ENCODE assay signal across 17 cellular contexts in genomic region chr6:60671369-60671768, GRCh38.
DNase-seq lines count a peak whose midpoint lies in the region; ATAC-seq and TF ChIP-seq lines count a peak whose summit lies in the region.
"Had no signal": no experiment of that assay in that cellular context is flagged by ENCODE, and none has a peak within 500 bp of the region (broad histone marks: within the 10 kb centered on the region; RNA-seq: fewer than 3 reads in every experiment).

No MANE protein-coding gene starts in this region.

- H3K27ac Mint-ChIP-seq in WTC11 (peak overlapping the region; percentile 55; the same call in 1 of the 2 replicates), endothelial cell (ENCODE audit: unreplicated experiment) (no peak overlapping the region)
- H3K27ac Mint-ChIP-seq: CD4-positive, alpha-beta T cell had no signal

- intact Hi-C loops in thyroid gland (cut with DNase I), result no loop called here
- intact Hi-C loops in left colon (cut with DNase I, micrococcal nuclease), result no loop called here
- intact Hi-C loops in posterior vena cava (cut with DNase I), result no loop called here

- peaks cover 25% of the 10 kb centered on the region for H3K9me3 ChIP-seq in HUES6 (ENCODE audit: control insufficient read depth, insufficient read depth, low read depth, low read length)
- H3K9me3 ChIP-seq in thyroid gland, result no peaks in the 10 kb centered on the region
- H3K9me3 ChIP-seq: Caco-2, HAP-1 had no signal

- H3K27me3 ChIP-seq in HUES6 (ENCODE audit: control insufficient read depth, insufficient read depth, low read length) (no peaks in the 10 kb centered on the region), thyroid gland (no peaks in the 10 kb centered on the region)

- ATAC-seq in WTC11, result peak; percentile 81
- ATAC-seq in HG03521 (IDR thresholded peaks at IDR 0.05; ENCODE audit: unreplicated experiment), result no peak
- no peak for ATAC-seq in left colon

- POLR2A ChIA-PET in WTC11 (lab: Charles Lee), result no interaction called here

- H3K4me3 Mint-ChIP-seq in WTC11 (peak overlapping the region; percentile 32; the same call in 1 of the 2 replicates), endothelial cell (ENCODE audit: unreplicated experiment) (no peak overlapping the region)
- H3K4me3 Mint-ChIP-seq: CD4-positive, alpha-beta T cell had no signal

- 0 out of 2 replicates have a peak, but pooled peaks cover 5% of the 10 kb centered on the region for H3K36me3 ChIP-seq in HUES6 (ENCODE audit: control insufficient read depth, insufficient read depth, low read length)
- no peaks in the 10 kb centered on the region for H3K36me3 ChIP-seq in thyroid gland
- H3K36me3 ChIP-seq: HAP-1 had no signal

- H3K4me1 ChIP-seq in HUES6 (ENCODE audit: control insufficient read depth, insufficient read depth, low read length) (peaks cover 19% of the 10 kb centered on the region; the same call in 1 of the 2 replicates), thyroid gland (peaks cover 57 to 62% of the 10 kb centered on the region in 2 donors)
- H3K4me1 ChIP-seq: Caco-2, HAP-1 had no signal

- H3K4me1 Mint-ChIP-seq in WTC11 (peaks cover 42% of the 10 kb centered on the region), endothelial cell (ENCODE audit: unreplicated experiment) (no peaks in the 10 kb centered on the region)

- H3K4me3 ChIP-seq in HUES6 (ENCODE audit: low read depth, low read length) (peak overlapping the region; percentile 18; the same call in 1 of the 2 replicates), thyroid gland (replicated peaks in 1 of 3) (no peak overlapping the region)
- H3K4me3 ChIP-seq: HAP-1 had no signal

- no peak for TF ChIP-seq CTCF in WTC11 (IDR thresholded peaks at IDR 0.05)
- TF ChIP-seq CTCF in thyroid gland (IDR thresholded peaks at IDR 0.05), result no peak
- no peak for TF ChIP-seq CTCF in endothelial cell (IDR thresholded peaks at IDR 0.05; ENCODE audit: unreplicated experiment)

- H3K9me3 Mint-ChIP-seq in WTC11 (peaks cover 51% of the 10 kb centered on the region), endothelial cell (ENCODE audit: unreplicated experiment) (no peaks in the 10 kb centered on the region)

- peaks cover 52% of the 10 kb centered on the region for H3K36me3 Mint-ChIP-seq in WTC11
- H3K36me3 Mint-ChIP-seq in endothelial cell (ENCODE audit: low read depth, unreplicated experiment), result no peaks in the 10 kb centered on the region

- CTCF ChIA-PET in WTC11 (lab: Charles Lee), result no interaction called here

- H3K27me3 Mint-ChIP-seq in WTC11 (ENCODE audit: low read depth) (peaks cover 7% of the 10 kb centered on the region), endothelial cell (ENCODE audit: unreplicated experiment) (peaks cover 4% of the 10 kb centered on the region)
- H3K27me3 Mint-ChIP-seq: CD4-positive, alpha-beta T cell had no signal

- H3K9ac ChIP-seq in HUES6 (ENCODE audit: low read length), result no peak overlapping the region

- peak overlapping the region; percentile 80 for H3K27ac ChIP-seq in HUES6 (ENCODE audit: low read depth, low read length)
- peak overlapping the region in 2 of 3 donors; percentile 73 to 89 for H3K27ac ChIP-seq in thyroid gland
- H3K27ac ChIP-seq: C4-2B, HL-60 had no signal

- DNase-seq in WTC11 (ENCODE audit: low spot score) (no peak), iPS DF 4.7 (ENCODE audit: extremely low read depth, low spot score) (peak; percentile 5), thyroid gland (no peak), endothelial cell (ENCODE audit: low spot score) (no peak), left colon (no peak), posterior vena cava (ENCODE audit: low spot score) (no peak)
- DNase-seq: ACHN; Caco-2; CD4-positive, alpha-beta T cell; GOT3; Kasumi-1; KG1 had no signal

- no peak for TF ChIP-seq POLR2A in thyroid gland (IDR thresholded peaks at IDR 0.05)

TF ChIP-seq in WTC11, 78 proteins besides CTCF, POLR2A, EP300 and RAD21:
- no peak for TF ChIP-seq HMGXB4 (CRISPR knock-in tag; IDR thresholded peaks at IDR 0.05)
- no peak for TF ChIP-seq SOX15 (CRISPR knock-in tag; IDR thresholded peaks at IDR 0.05)
- no peak for TF ChIP-seq STAT6 (CRISPR knock-in tag; conservative IDR thresholded peaks at IDR 0.05; ENCODE audit: low read depth)
- TF ChIP-seq AR (CRISPR knock-in tag; IDR thresholded peaks at IDR 0.05), result no peak
- no peak for TF ChIP-seq OVOL2 (CRISPR knock-in tag; IDR thresholded peaks at IDR 0.05; ENCODE audit: borderline replicate concordance)
- no peak for TF ChIP-seq NFYB (CRISPR knock-in tag; conservative IDR thresholded peaks at IDR 0.05; ENCODE audit: low read depth)
- no peak for TF ChIP-seq EMX1 (CRISPR knock-in tag; IDR thresholded peaks at IDR 0.05)
- TF ChIP-seq ZNF219 (CRISPR knock-in tag; IDR thresholded peaks at IDR 0.05; ENCODE audit: borderline replicate concordance), result no peak
- no peak for TF ChIP-seq FOXK1 (CRISPR knock-in tag; IDR thresholded peaks at IDR 0.05)
- TF ChIP-seq ETV6 (CRISPR knock-in tag; IDR thresholded peaks at IDR 0.05), result no peak
- no peak for TF ChIP-seq NR1H2 (CRISPR knock-in tag; IDR thresholded peaks at IDR 0.05)
